ENCODE assay signal across 24 cellular contexts in the genomic region with DNA sequence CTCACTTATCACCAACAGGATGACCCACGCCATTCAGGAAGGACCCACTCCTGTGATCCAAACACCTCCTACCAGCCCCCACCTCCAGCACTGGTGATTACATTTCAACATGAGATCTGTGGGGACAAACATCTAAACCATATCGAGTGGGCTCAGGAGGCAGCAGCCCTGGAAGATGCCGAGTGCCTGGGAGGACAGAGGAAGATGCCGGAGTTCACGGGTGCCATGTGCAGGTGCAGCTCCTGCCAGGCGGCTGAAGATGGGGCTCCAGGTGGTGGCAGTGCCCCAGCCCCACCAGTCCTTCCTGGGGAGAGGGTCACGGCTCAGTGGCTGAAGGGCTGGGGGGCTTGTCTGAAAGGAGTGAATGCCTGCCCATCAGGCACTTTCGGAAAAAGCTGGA.
"Had no signal": no experiment of that assay in that cellular context is flagged by ENCODE, and none has a peak within 500 bp of the region (broad histone marks: within the 10 kb centered on the region; RNA-seq: fewer than 3 reads in every experiment).

No MANE protein-coding gene starts in this region.

- H3K4me1 Mint-ChIP-seq: WTC11 had no signal

- H3K36me3 ChIP-seq: adrenal gland, left lung had no signal

- H3K9me3 ChIP-seq: adrenal gland, left lung, testis had no signal

- H3K27ac ChIP-seq: adrenal gland, left lung, parathyroid adenoma, testis had no signal

- ATAC-seq: activated T-cell treated with anti-CD3 and anti-CD28 coated beads, Interleukin-2, amount 50 U/mL, for 72 hours; left lung; sciatic nerve; stimulated activated naive B cell treated with anti-CD40 and anti-IgM and Interleukin-4, amounts not matched to agents 10 μg/mL and 1 μg/mL and 100 μg/mL, for 72 hours; T-cell; WTC11 had no signal

- H3K4me1 ChIP-seq: adrenal gland, left lung, parathyroid adenoma, testis had no signal

- H3K4me3 Mint-ChIP-seq: activated naive CD4-positive, alpha-beta T cell treated with anti-CD3 and anti-CD28 coated beads, Interleukin-2, amount 50 U/mL, for 24 hours; activated T-cell treated with anti-CD3 and anti-CD28 coated beads, Interleukin-2, amount 50 U/mL, for 72 hours; dendritic cell treated with granulocyte-macrophage colony-stimulating factor and Interleukin-4, amounts not matched to agents 40 ng/mL and 50 ng/mL, for 4 days; nephron; stimulated activated naive B cell treated with anti-CD40 and anti-IgM and Interleukin-4, amounts not matched to agents 10 μg/mL and 1 μg/mL and 100 μg/mL, for 72 hours; T-cell; WTC11 had no signal

- DNase-seq: activated CD8-positive, alpha-beta memory T cell treated with anti-CD3 and anti-CD28 coated beads, Interleukin-2, amount 50 U/mL, for 4 hours; activated effector memory CD4-positive, alpha-beta T cell treated with Interleukin-2 at 50 U/mL for 16 hours; activated T-cell treated with anti-CD3 and anti-CD28 coated beads, Interleukin-2, amount 50 U/mL, for 72 hours; cerebellar nuclear complex; effector CD4-positive, alpha-beta T cell; erythroblast; foreskin fibroblast; kidney; left lung; mammary epithelial cell; midbrain; stimulated activated CD4-positive, alpha-beta T cell treated with anti-CD3 and anti-CD28 coated beads, Interleukin-2, amount 100 ng/mL, for 48 hours; stimulated activated naive B cell treated with anti-CD40 and anti-IgM and Interleukin-4, amounts not matched to agents 10 μg/mL and 1 μg/mL and 100 μg/mL, for 72 hours; T-cell; testis; trophoblast cell had no signal

- H3K4me3 ChIP-seq: adrenal gland, left lung, smooth muscle cell, testis had no signal

- H3K36me3 Mint-ChIP-seq: activated naive CD4-positive, alpha-beta T cell treated with anti-CD3 and anti-CD28 coated beads, Interleukin-2, amount 50 U/mL, for 24 hours; stimulated activated naive B cell treated with anti-CD40 and anti-IgM and Interleukin-4, amounts not matched to agents 10 μg/mL and 1 μg/mL and 100 μg/mL, for 72 hours; T-cell; WTC11 had no signal

- H3K27me3 ChIP-seq: testis had no signal

- H3K27ac Mint-ChIP-seq: activated naive CD4-positive, alpha-beta T cell treated with anti-CD3 and anti-CD28 coated beads, Interleukin-2, amount 50 U/mL, for 24 hours; activated T-cell treated with anti-CD3 and anti-CD28 coated beads, Interleukin-2, amount 50 U/mL, for 72 hours; dendritic cell treated with granulocyte-macrophage colony-stimulating factor and Interleukin-4, amounts not matched to agents 40 ng/mL and 50 ng/mL, for 4 days; nephron; stimulated activated naive B cell treated with anti-CD40 and anti-IgM and Interleukin-4, amounts not matched to agents 10 μg/mL and 1 μg/mL and 100 μg/mL, for 72 hours; T-cell; WTC11 had no signal

- H3K9me3 Mint-ChIP-seq: activated naive CD4-positive, alpha-beta T cell treated with anti-CD3 and anti-CD28 coated beads, Interleukin-2, amount 50 U/mL, for 24 hours; activated T-cell treated with anti-CD3 and anti-CD28 coated beads, Interleukin-2, amount 50 U/mL, for 72 hours; dendritic cell treated with granulocyte-macrophage colony-stimulating factor and Interleukin-4, amounts not matched to agents 40 ng/mL and 50 ng/mL, for 4 days; nephron; T-cell; WTC11 had no signal
